In genomic region chr5:139273322-139273571, GRCh38 we compare ENCODE assay signal across 8 cellular contexts. TPM values are rescaled to one million over a fixed set of nuclear protein-coding genes. Genes with fewer than 3 reads are reported as not detected.
DNase-seq lines count a peak whose midpoint lies in the region; ATAC-seq and TF ChIP-seq lines count a peak whose summit lies in the region.

No MANE protein-coding gene starts in this region.

- H3K9me3 ChIP-seq in BLaER1 treated with 17β-estradiol and CSF1 and Interleukin-3, amounts not matched to agents 10 nM and 100 nM (replicated peaks in 1 of 11) = no peaks in the 10 kb centered on the region
- no peaks in the 10 kb centered on the region for H3K9me3 ChIP-seq in body of pancreas
- H3K9me3 ChIP-seq in lower lobe of right lung = no peaks in the 10 kb centered on the region

- intact Hi-C loops in body of pancreas (cut with DNase I) (no loop called here), lower lobe of right lung (cut with DNase I) (no loop called here)

- TF ChIP-seq POLR2A in body of pancreas (IDR thresholded peaks at IDR 0.05) = no peak

- WGBS in body of pancreas, 2 donors = 0 to 3% methylated on average over 3 of the region's 3 CpGs
- WGBS in urinary bladder = 8% methylated on average over 3 of the region's 3 CpGs

- H4K20me1 ChIP-seq in BLaER1 treated with 17β-estradiol and CSF1 and Interleukin-3, amounts not matched to agents 10 nM and 100 nM = peaks cover 0 to 37% (median 33%) of the 10 kb centered on the region in 11 experiments; a peak in 20 of 22 replicates

- H3K27ac ChIP-seq in BLaER1 treated with 17β-estradiol and CSF1 and Interleukin-3, amounts not matched to agents 10 nM and 100 nM = peak overlapping the region; percentile 56 to 98 (median 95); a peak in 21 of 22 replicates
- H3K27ac ChIP-seq in body of pancreas (peak overlapping the region; percentile 17 to 72 (median 68)), lower lobe of right lung (peak overlapping the region; percentile 71), urinary bladder (ENCODE audit: low read depth) (no peak overlapping the region)

- DNase-seq in body of pancreas = no peak
- DNase-seq in lower lobe of right lung = no peak
- DNase-seq in NCI-H2171 (lab: John Stamatoyannopoulos, UW) = no peak
- no peak for DNase-seq in NCI-H2171 treated with DMSO at 0.1 percent for 48 hours (lab: John Stamatoyannopoulos, UW)
- DNase-seq in stimulated activated CD8-positive, alpha-beta memory T cell treated with anti-CD3 and anti-CD28 coated beads, Interleukin-4, amount 100 ng/mL, for 48 hours = no peak

- TF ChIP-seq CTCF in body of pancreas (IDR thresholded peaks at IDR 0.05) (no peak), lower lobe of right lung (IDR thresholded peaks at IDR 0.05) (no peak)

- H3K36me3 ChIP-seq in BLaER1 treated with 17β-estradiol and CSF1 and Interleukin-3, amounts not matched to agents 10 nM and 100 nM = peaks cover 6 to 35% (median 32%) of the 10 kb centered on the region in 11 experiments
- H3K36me3 ChIP-seq in body of pancreas (replicated peaks in 1 of 2; ENCODE audit: insufficient read depth in 1 of 2, low read depth in 2 of 2) = no peaks in the 10 kb centered on the region
- peaks cover 8% of the 10 kb centered on the region for H3K36me3 ChIP-seq in lower lobe of right lung
- no peaks in the 10 kb centered on the region for H3K36me3 ChIP-seq in urinary bladder (ENCODE audit: insufficient read depth)

- ATAC-seq in HG03457 (IDR thresholded peaks at IDR 0.05; ENCODE audit: unreplicated experiment) (peak; percentile 2), body of pancreas (peak; percentile 28), lower lobe of right lung (peak in 1 of 2 donors; percentile 53)

- peak overlapping the region; percentile 81 to 99 (median 94); a peak in 21 of 22 replicates for H3K9ac ChIP-seq in BLaER1 treated with 17β-estradiol and CSF1 and Interleukin-3, amounts not matched to agents 10 nM and 100 nM

- H3K4me3 ChIP-seq in BLaER1 treated with 17β-estradiol and CSF1 and Interleukin-3, amounts not matched to agents 10 nM and 100 nM = peak overlapping the region; percentile 54 to 88 (median 82)
- H3K4me3 ChIP-seq in body of pancreas (peak overlapping the region; percentile 6 to 23), lower lobe of right lung (peak overlapping the region; percentile 71), urinary bladder (ENCODE audit: low read depth, low read length) (peak overlapping the region; percentile 48)

- H3K4me2 ChIP-seq in BLaER1 treated with 17β-estradiol and CSF1 and Interleukin-3, amounts not matched to agents 10 nM and 100 nM = peak overlapping the region; percentile 82 to 98 (median 95)

- H3K27me3 ChIP-seq in BLaER1 treated with 17β-estradiol and CSF1 and Interleukin-3, amounts not matched to agents 10 nM and 100 nM = no peaks in the 10 kb centered on the region
- H3K27me3 ChIP-seq in body of pancreas (no peaks in the 10 kb centered on the region), lower lobe of right lung (ENCODE audit: low read depth) (no peaks in the 10 kb centered on the region)

- peaks cover 55 to 82% (median 72%) of the 10 kb centered on the region in 10 experiments for H3K4me1 ChIP-seq in BLaER1 treated with 17β-estradiol and CSF1 and Interleukin-3, amounts not matched to agents 10 nM and 100 nM
- peaks cover 54% of the 10 kb centered on the region for H3K4me1 ChIP-seq in body of pancreas
- peaks cover 46% of the 10 kb centered on the region for H3K4me1 ChIP-seq in lower lobe of right lung
- no peaks in the 10 kb centered on the region for H3K4me1 ChIP-seq in urinary bladder (ENCODE audit: insufficient read depth)

RNA-seq across cellular contexts. Expression of gene MATR3, which starts 20.3 kb away (rescaled TPM):
- total RNA-seq in body of pancreas (100 to 1,000 TPM in 1 of 2 donors, 10 to 100 TPM in 1; 99.2 to 160 TPM), lower lobe of right lung (176 TPM), urinary bladder (454 TPM)
- 163 TPM for polyA plus RNA-seq in urinary bladder

Comparison
In these comparisons a context has a peak if more than half of its experiments do, and no peak if none do; other contexts are left out.
1. H3K4me3 ChIP-seq: peak in every context shown above with its lines; median percentile 82 in BLaER1 treated with 17β-estradiol and CSF1 and Interleukin-3, amounts not matched to agents 10 nM and 100 nM; 71 in lower lobe of right lung; 48 in urinary bladder; 14 in body of pancreas.